In the genomic region with DNA sequence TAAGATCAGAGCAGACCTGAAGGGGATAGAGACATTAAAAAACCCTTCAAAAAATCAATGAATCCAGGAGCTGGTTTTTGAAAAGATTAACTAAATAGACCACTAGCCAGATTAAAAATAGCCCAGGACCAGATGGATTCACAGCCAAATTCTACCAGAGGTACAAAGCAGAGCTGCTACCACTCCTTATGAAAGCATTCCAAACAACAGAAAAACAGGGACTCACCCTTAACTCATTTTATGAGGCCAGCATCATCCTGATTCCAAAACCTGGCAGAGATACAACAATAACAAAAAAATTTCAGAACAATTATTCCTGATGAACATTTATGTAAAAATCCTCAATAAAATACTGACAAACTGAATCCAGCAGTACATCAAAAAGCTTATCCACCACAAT, we compare ENCODE assay signal across 7 cellular contexts. TPM values are rescaled to one million over a fixed set of nuclear protein-coding genes. Genes with fewer than 3 reads are reported as not detected.
"Had no signal": no experiment of that assay in that cellular context is flagged by ENCODE, and none has a peak within 500 bp of the region (broad histone marks: within the 10 kb centered on the region; RNA-seq: fewer than 3 reads in every experiment).

No MANE protein-coding gene starts in this region.

RNA-seq across cellular contexts. Expression of a gene that starts 19.2 kb away (rescaled TPM):
- total RNA-seq: GM23248, GM23338, H1, H4, H7, H9, HFFc6 had no signal
- polyA plus RNA-seq: GM23248, GM23338, H1 had no signal

RNA-seq across cellular contexts. Expression of a gene that starts 33.4 kb away (rescaled TPM):
- total RNA-seq: GM23248, GM23338, H1, H4, H7, H9, HFFc6 had no signal
- polyA plus RNA-seq: GM23248, GM23338 had no signal
